ENCODE assay signal across 9 cellular contexts in genomic region chr6:20811112-20811746, GRCh38.
DNase-seq lines count a peak whose midpoint lies in the region; ATAC-seq and TF ChIP-seq lines count a peak whose summit lies in the region.
"Had no signal": no experiment of that assay in that cellular context is flagged by ENCODE, and none has a peak within 500 bp of the region (broad histone marks: within the 10 kb centered on the region; RNA-seq: fewer than 3 reads in every experiment).

No MANE protein-coding gene starts in this region.

- H3K9me3 Mint-ChIP-seq in activated T-helper 2 cell treated with anti-CD3 and anti-CD28 coated beads, Interferon-gamma antibody, Interleukin-2, Interleukin-4, amounts not matched to agents 10 μg/mL and 5 μg/mL and 100 μg/mL, durations not matched to agents 14 hours and 24 hours and 36 hours = peaks cover 23% of the 10 kb centered on the region
- H3K9me3 Mint-ChIP-seq in activated CD4-positive, alpha-beta T cell treated with anti-CD3 and anti-CD28 coated beads, Interleukin-2, amount 10 ng/mL, durations not matched to agents 7 days and 5 days = peaks cover 3% of the 10 kb centered on the region

- no peak overlapping the region for H3K4me3 ChIP-seq in AG04450 (ENCODE audit: low read depth, low read length)
- H3K4me3 ChIP-seq: uterus had no signal

- peaks cover 4% of the 10 kb centered on the region for H3K9me3 ChIP-seq in AG04450 (ENCODE audit: control insufficient read depth, insufficient read depth, low read length)

- no peaks in the 10 kb centered on the region for H3K27me3 Mint-ChIP-seq in activated T-helper 2 cell treated with anti-CD3 and anti-CD28 coated beads, Interferon-gamma antibody, Interleukin-2, Interleukin-4, amounts not matched to agents 10 μg/mL and 5 μg/mL and 100 μg/mL, durations not matched to agents 14 hours and 24 hours and 36 hours (ENCODE audit: low read depth)
- no peaks in the 10 kb centered on the region for H3K27me3 Mint-ChIP-seq in activated CD4-positive, alpha-beta T cell treated with anti-CD3 and anti-CD28 coated beads, Interleukin-2, amount 10 ng/mL, durations not matched to agents 7 days and 5 days

- H3K4me3 Mint-ChIP-seq in activated T-helper 2 cell treated with anti-CD3 and anti-CD28 coated beads, Interferon-gamma antibody, Interleukin-2, Interleukin-4, amounts not matched to agents 10 μg/mL and 5 μg/mL and 100 μg/mL, durations not matched to agents 14 hours and 24 hours and 36 hours (ENCODE audit: low read depth) = no peak overlapping the region
- H3K4me3 Mint-ChIP-seq in activated CD4-positive, alpha-beta T cell treated with anti-CD3 and anti-CD28 coated beads, Interleukin-2, amount 10 ng/mL, durations not matched to agents 7 days and 5 days = no peak overlapping the region

- ATAC-seq in HG02763 (IDR thresholded peaks at IDR 0.05; ENCODE audit: unreplicated experiment) = no peak

- peaks cover 14% of the 10 kb centered on the region for H3K36me3 Mint-ChIP-seq in activated T-helper 2 cell treated with anti-CD3 and anti-CD28 coated beads, Interferon-gamma antibody, Interleukin-2, Interleukin-4, amounts not matched to agents 10 μg/mL and 5 μg/mL and 100 μg/mL, durations not matched to agents 14 hours and 24 hours and 36 hours (ENCODE audit: low read depth)
- H3K36me3 Mint-ChIP-seq in activated CD4-positive, alpha-beta T cell treated with anti-CD3 and anti-CD28 coated beads, Interleukin-2, amount 10 ng/mL, durations not matched to agents 7 days and 5 days (ENCODE audit: low read depth) = peaks cover 18% of the 10 kb centered on the region

- POLR2A ChIA-PET in AG04450 (lab: Yijun Ruan, JAX) = interaction anchor here (0.6 kb wide), 1 partner anchor 61 kb away, joined by 3 read pairs; no protein-coding TSS in a partner anchor
- POLR2A ChIA-PET in activated CD4-positive, alpha-beta T cell treated with anti-CD3 and anti-CD28 coated beads, Interleukin-2, amount 10 ng/mL, durations not matched to agents 7 days and 5 days (lab: Charles Lee) = no interaction called here

- peaks cover 10% of the 10 kb centered on the region for H3K4me1 Mint-ChIP-seq in activated T-helper 2 cell treated with anti-CD3 and anti-CD28 coated beads, Interferon-gamma antibody, Interleukin-2, Interleukin-4, amounts not matched to agents 10 μg/mL and 5 μg/mL and 100 μg/mL, durations not matched to agents 14 hours and 24 hours and 36 hours (ENCODE audit: low read depth)
- H3K4me1 Mint-ChIP-seq in activated CD4-positive, alpha-beta T cell treated with anti-CD3 and anti-CD28 coated beads, Interleukin-2, amount 10 ng/mL, durations not matched to agents 7 days and 5 days = no peaks in the 10 kb centered on the region

- TF ChIP-seq CTCF in AG04450 (IDR thresholded peaks at IDR 0.05; ENCODE audit: low read depth, low read length) = no peak

- CTCF ChIA-PET in AG04450 (lab: Charles Lee) = interaction anchor here (0.7 kb wide), 1 partner anchor 25 kb away, joined by 7 read pairs; no protein-coding TSS in a partner anchor
- CTCF ChIA-PET in activated CD4-positive, alpha-beta T cell treated with anti-CD3 and anti-CD28 coated beads, Interleukin-2, amount 10 ng/mL, durations not matched to agents 7 days and 5 days (lab: Charles Lee) = no interaction called here

- DNase-seq in AG04450 (ENCODE audit: low read depth, low spot score) (peak; percentile 91), HPDE6-E6E7 (ENCODE audit: extremely low spot score) (peak; percentile 71), iPS-NIHi11 (ENCODE audit: low spot score) (peak; percentile 75), T-helper 9 cell (no peak), posterior cingulate gyrus (no peak)
- DNase-seq in activated T-helper 2 cell treated with anti-CD3 and anti-CD28 coated beads, Interferon-gamma antibody, Interleukin-2, Interleukin-4, amounts not matched to agents 10 μg/mL and 5 μg/mL and 100 μg/mL, durations not matched to agents 14 hours and 24 hours and 36 hours (ENCODE audit: low spot score) = no peak
- no peak for DNase-seq in activated CD4-positive, alpha-beta T cell treated with anti-CD3 and anti-CD28 coated beads, Interleukin-2, amount 10 ng/mL, durations not matched to agents 7 days and 5 days
- DNase-seq: uterus had no signal

- intact Hi-C loops in activated T-helper 2 cell treated with anti-CD3 and anti-CD28 coated beads, Interferon-gamma antibody, Interleukin-2, Interleukin-4, amounts not matched to agents 10 μg/mL and 5 μg/mL and 100 μg/mL, durations not matched to agents 14 hours and 24 hours and 36 hours (cut with micrococcal nuclease) = no loop called here
- intact Hi-C loops in posterior cingulate gyrus (cut with DNase I) = no loop called here

- H3K27ac Mint-ChIP-seq in activated T-helper 2 cell treated with anti-CD3 and anti-CD28 coated beads, Interferon-gamma antibody, Interleukin-2, Interleukin-4, amounts not matched to agents 10 μg/mL and 5 μg/mL and 100 μg/mL, durations not matched to agents 14 hours and 24 hours and 36 hours = peak overlapping the region; percentile 18
- H3K27ac Mint-ChIP-seq in activated CD4-positive, alpha-beta T cell treated with anti-CD3 and anti-CD28 coated beads, Interleukin-2, amount 10 ng/mL, durations not matched to agents 7 days and 5 days = no peak overlapping the region

- H3K27me3 ChIP-seq in AG04450 (ENCODE audit: control insufficient read depth, insufficient read depth, low read length) = no peaks in the 10 kb centered on the region
- H3K27me3 ChIP-seq: uterus had no signal

- H3K27ac ChIP-seq in AG04450 (ENCODE audit: low read depth, low read length) = peak overlapping the region; percentile 91
- H3K27ac ChIP-seq: uterus had no signal

Comparison
In these comparisons a context has a peak if more than half of its experiments do, and no peak if none do; other contexts are left out.
1. DNase-seq: peak in AG04450 (single experiment), HPDE6-E6E7 (single experiment) and iPS-NIHi11 (single experiment); none in activated T-helper 2 cell treated with anti-CD3 and anti-CD28 coated beads, Interferon-gamma antibody, Interleukin-2, Interleukin-4, amounts not matched to agents 10 μg/mL and 5 μg/mL and 100 μg/mL, durations not matched to agents 14 hours and 24 hours and 36 hours (single experiment), T-helper 9 cell (single experiment), posterior cingulate gyrus (0 of 10) and activated CD4-positive, alpha-beta T cell treated with anti-CD3 and anti-CD28 coated beads, Interleukin-2, amount 10 ng/mL, durations not matched to agents 7 days and 5 days (single experiment).